In genomic region chr1:15071936-15072335, GRCh38 we compare ENCODE assay signal across 17 cellular contexts.
A peak's percentile ranks its signal among the peaks of the same experiment; 100 is the strongest.
DNase-seq lines count a peak whose midpoint lies in the region; TF ChIP-seq lines count a peak whose summit lies in the region.
"Had no signal": no experiment of that assay in that cellular context is flagged by ENCODE, and none has a peak within 500 bp of the region (broad histone marks: within the 10 kb centered on the region; RNA-seq: fewer than 3 reads in every experiment).

No MANE protein-coding gene starts in this region.

- intact Hi-C loops in tibial artery (cut with DNase I; ENCODE audit: low total_unique reads): no loop called here

- no peaks in the 10 kb centered on the region for H3K27me3 ChIP-seq in tibial artery
- H3K27me3 ChIP-seq: BE2C, BLaER1 had no signal

- no peak overlapping the region for H3K4me3 ChIP-seq in tibial artery
- H3K4me3 ChIP-seq: BLaER1 had no signal

- peaks cover 0 to 10% (median 0%) of the 10 kb centered on the region in 3 donors for H3K36me3 ChIP-seq in tibial artery
- H3K36me3 ChIP-seq: BE2C had no signal

- H3K4me1 ChIP-seq in tibial artery: peaks cover 0 to 52% (median 21%) of the 10 kb centered on the region in 4 donors
- H3K4me1 ChIP-seq: BE2C, BLaER1, Caco-2 had no signal

- H3K4me1 Mint-ChIP-seq in activated CD4-positive, alpha-beta T cell treated with anti-CD3 and anti-CD28 coated beads, Interleukin-2, amount 10 ng/mL, durations not matched to agents 7 days and 5 days: no peaks in the 10 kb centered on the region
- H3K4me1 Mint-ChIP-seq: CD14-positive monocyte; CD4-positive, CD25-positive, alpha-beta regulatory T cell had no signal

- POLR2A ChIA-PET in activated CD4-positive, alpha-beta T cell treated with anti-CD3 and anti-CD28 coated beads, Interleukin-2, amount 10 ng/mL, durations not matched to agents 7 days and 5 days (lab: Charles Lee): no interaction called here

- TF ChIP-seq CTCF in tibial artery (IDR thresholded peaks at IDR 0.05): no peak

- H3K9me3 Mint-ChIP-seq in activated CD4-positive, alpha-beta T cell treated with anti-CD3 and anti-CD28 coated beads, Interleukin-2, amount 10 ng/mL, durations not matched to agents 7 days and 5 days: no peaks in the 10 kb centered on the region
- H3K9me3 Mint-ChIP-seq: CD14-positive monocyte; CD4-positive, CD25-positive, alpha-beta regulatory T cell; CD8-positive, alpha-beta T cell had no signal

- H3K27ac Mint-ChIP-seq in activated CD4-positive, alpha-beta T cell treated with anti-CD3 and anti-CD28 coated beads, Interleukin-2, amount 10 ng/mL, durations not matched to agents 7 days and 5 days: no peak overlapping the region
- H3K27ac Mint-ChIP-seq: CD14-positive monocyte; CD4-positive, CD25-positive, alpha-beta regulatory T cell; CD8-positive, alpha-beta T cell had no signal

- no peaks in the 10 kb centered on the region for H3K36me3 Mint-ChIP-seq in activated CD4-positive, alpha-beta T cell treated with anti-CD3 and anti-CD28 coated beads, Interleukin-2, amount 10 ng/mL, durations not matched to agents 7 days and 5 days (ENCODE audit: low read depth)
- H3K36me3 Mint-ChIP-seq: CD14-positive monocyte; CD4-positive, CD25-positive, alpha-beta regulatory T cell; CD8-positive, alpha-beta T cell had no signal

- no peak overlapping the region for H3K4me3 Mint-ChIP-seq in activated CD4-positive, alpha-beta T cell treated with anti-CD3 and anti-CD28 coated beads, Interleukin-2, amount 10 ng/mL, durations not matched to agents 7 days and 5 days
- H3K4me3 Mint-ChIP-seq: CD14-positive monocyte; CD4-positive, CD25-positive, alpha-beta regulatory T cell; CD8-positive, alpha-beta T cell had no signal

- DNase-seq in NCI-H2171 (lab: John Stamatoyannopoulos, UW): peak; percentile 17
- peak; percentile 49 for DNase-seq in NCI-H2171 treated with DMSO at 0.1 percent for 48 hours (lab: John Stamatoyannopoulos, UW)
- no peak for DNase-seq in tibial artery
- DNase-seq in activated CD4-positive, alpha-beta T cell treated with anti-CD3 and anti-CD28 coated beads, Interleukin-2, amount 10 ng/mL, durations not matched to agents 7 days and 5 days: no peak
- no peak for DNase-seq in Kasumi-1 (lab: John Stamatoyannopoulos, UW)
- DNase-seq: 8988T; ACHN; BE2C; C1 segment of cervical spinal cord; Caco-2; Calu3; CD4-positive, CD25-positive, alpha-beta regulatory T cell; CD8-positive, alpha-beta T cell; DMS79 treated with DMSO at 0.1 percent for 48 hours; GF-D8 had no signal

- peak overlapping the region; percentile 41 to 94 for H3K27ac ChIP-seq in tibial artery
- H3K27ac ChIP-seq: BLaER1 had no signal

- CTCF ChIA-PET in activated CD4-positive, alpha-beta T cell treated with anti-CD3 and anti-CD28 coated beads, Interleukin-2, amount 10 ng/mL, durations not matched to agents 7 days and 5 days (lab: Charles Lee): no interaction called here

- no peaks in the 10 kb centered on the region for H3K9me3 ChIP-seq in tibial artery
- H3K9me3 ChIP-seq: BE2C, BLaER1, Caco-2 had no signal

- H3K27me3 Mint-ChIP-seq in activated CD4-positive, alpha-beta T cell treated with anti-CD3 and anti-CD28 coated beads, Interleukin-2, amount 10 ng/mL, durations not matched to agents 7 days and 5 days: no peaks in the 10 kb centered on the region

Comparison
In these comparisons a context has a peak if more than half of its experiments do, and no peak if none do; other contexts are left out.
1. DNase-seq: peak in NCI-H2171 (single experiment) and NCI-H2171 treated with DMSO at 0.1 percent for 48 hours (single experiment); none in tibial artery (0 of 2), activated CD4-positive, alpha-beta T cell treated with anti-CD3 and anti-CD28 coated beads, Interleukin-2, amount 10 ng/mL, durations not matched to agents 7 days and 5 days (single experiment) and Kasumi-1 (0 of 2).